Comparison of ENCODE assay signal across 12 cellular contexts in genomic region chr12:107130830-107131760, GRCh38. TPM values are rescaled to one million over a fixed set of nuclear protein-coding genes. Genes with fewer than 3 reads are reported as not detected.
DNase-seq lines count a peak whose midpoint lies in the region; TF ChIP-seq lines count a peak whose summit lies in the region.
"Had no signal": no experiment of that assay in that cellular context is flagged by ENCODE, and none has a peak within 500 bp of the region (broad histone marks: within the 10 kb centered on the region; RNA-seq: fewer than 3 reads in every experiment).

No MANE protein-coding gene starts in this region.

- no peaks in the 10 kb centered on the region for H3K79me2 ChIP-seq in PC-9 (ENCODE audit: low read depth)

- no peak overlapping the region for H3K27ac ChIP-seq in PC-9

- no peaks in the 10 kb centered on the region for H4K20me1 ChIP-seq in PC-9 (ENCODE audit: insufficient read depth)

- no peaks in the 10 kb centered on the region for H3K27me3 Mint-ChIP-seq in nephron progenitor cell (ENCODE audit: low read depth, poor library complexity)
- H3K27me3 Mint-ChIP-seq: activated CD4-positive, alpha-beta T cell treated with anti-CD3 and anti-CD28 coated beads for 36 hours; activated naive CD4-positive, alpha-beta T cell treated with anti-CD3 and anti-CD28 coated beads, Interleukin-2, amount 10 ng/mL, durations not matched to agents 7 days and 5 days had no signal

- peaks cover 37% of the 10 kb centered on the region for H3K4me1 Mint-ChIP-seq in nephron progenitor cell
- H3K4me1 Mint-ChIP-seq: activated CD4-positive, alpha-beta T cell treated with anti-CD3 and anti-CD28 coated beads for 36 hours; activated naive CD4-positive, alpha-beta T cell treated with anti-CD3 and anti-CD28 coated beads, Interleukin-2, amount 10 ng/mL, durations not matched to agents 7 days and 5 days had no signal

- CTCF ChIA-PET in PC-9 (lab: Charles Lee): interaction anchor here (0.6 to 1.2 kb wide), 6 partner anchors 75 to 476 kb away, joined by 3 to 8 read pairs (median 3); no protein-coding TSS in a partner anchor

- no peaks in the 10 kb centered on the region for H3K9me3 Mint-ChIP-seq in nephron progenitor cell
- H3K9me3 Mint-ChIP-seq: activated naive CD4-positive, alpha-beta T cell treated with anti-CD3 and anti-CD28 coated beads, Interleukin-2, amount 10 ng/mL, durations not matched to agents 7 days and 5 days had no signal

- no peaks in the 10 kb centered on the region for H3K27me3 ChIP-seq in PC-9 (ENCODE audit: insufficient read depth, low read depth)

- intact Hi-C loops in PC-9 (cut with micrococcal nuclease; ENCODE audit: unreplicated experiment): loop anchor here (1.0 to 5.0 kb wide), 3 partner anchors 280 to 546 kb away; no protein-coding TSS in a partner anchor

- BruUV-seq in PC-9 (replicated peaks; lab: Mats Ljungman, UMichigan): no TSS peak

- H3K9me3 ChIP-seq in PC-9 (ENCODE audit: insufficient read depth, low read depth): no peaks in the 10 kb centered on the region

- POLR2A ChIA-PET in PC-9 (lab: Charles Lee; ENCODE audit: unreplicated experiment): no interaction called here

- H3F3A ChIP-seq in PC-9 (ENCODE audit: insufficient read depth, low read depth): no peaks in the 10 kb centered on the region

- H3K27ac Mint-ChIP-seq in nephron progenitor cell: no peak overlapping the region
- H3K27ac Mint-ChIP-seq: activated CD4-positive, alpha-beta T cell treated with anti-CD3 and anti-CD28 coated beads for 36 hours; activated naive CD4-positive, alpha-beta T cell treated with anti-CD3 and anti-CD28 coated beads, Interleukin-2, amount 10 ng/mL, durations not matched to agents 7 days and 5 days had no signal

- DNase-seq in NCI-H1092 (lab: John Stamatoyannopoulos, UW) (peak; percentile 93), NCI-H2081 (lab: John Stamatoyannopoulos, UW) (peak; percentile 91 to 98), NCI-H774 (lab: John Stamatoyannopoulos, UW) (peak; percentile 86), nephron progenitor cell (peak; percentile 25), PC-9 (no peak), SKM-1 (lab: John Stamatoyannopoulos, UW; ENCODE audit: unreplicated experiment) (no peak), kidney tubule cell (ENCODE audit: low spot score) (no peak), RKO (ENCODE audit: low spot score) (no peak)
- DNase-seq: activated naive CD4-positive, alpha-beta T cell treated with anti-CD3 and anti-CD28 coated beads, Interleukin-2, amount 10 ng/mL, durations not matched to agents 7 days and 5 days; glutamatergic neuron; T-helper 9 cell had no signal

- H3K36me3 Mint-ChIP-seq in nephron progenitor cell (ENCODE audit: low read depth): no peaks in the 10 kb centered on the region
- H3K36me3 Mint-ChIP-seq: activated naive CD4-positive, alpha-beta T cell treated with anti-CD3 and anti-CD28 coated beads, Interleukin-2, amount 10 ng/mL, durations not matched to agents 7 days and 5 days had no signal

- H3K9me2 ChIP-seq in PC-9 (ENCODE audit: insufficient read depth): 0 out of 2 replicates have a peak, but pooled peaks cover 3% of the 10 kb centered on the region

- H3K36me3 ChIP-seq in PC-9 (ENCODE audit: low read depth): no peaks in the 10 kb centered on the region

- H3K4me1 ChIP-seq in PC-9 (replicated peaks; ENCODE audit: insufficient read depth): no peaks in the 10 kb centered on the region; the same call in 1 of the 2 replicates

- H3K4me3 Mint-ChIP-seq in nephron progenitor cell: no peak overlapping the region
- H3K4me3 Mint-ChIP-seq: activated CD4-positive, alpha-beta T cell treated with anti-CD3 and anti-CD28 coated beads for 36 hours; activated naive CD4-positive, alpha-beta T cell treated with anti-CD3 and anti-CD28 coated beads, Interleukin-2, amount 10 ng/mL, durations not matched to agents 7 days and 5 days had no signal

- no peak overlapping the region for H3K4me2 ChIP-seq in PC-9

- H3K4me3 ChIP-seq in PC-9: no peak overlapping the region

- TF ChIP-seq CTCF in nephron progenitor cell (IDR thresholded peaks at IDR 0.05) (no peak), PC-9 (conservative IDR thresholded peaks at IDR 0.05) (no peak)

- H2AFZ ChIP-seq in PC-9: no peak overlapping the region

RNA-seq across cellular contexts. Expression of gene CRY1, which starts 37.7 kb away (rescaled TPM):
- total RNA-seq in PC-9 (2021): 15.7 and 18.1 TPM in 2 replicates

Comparison
In these comparisons a context has a peak if more than half of its experiments do, and no peak if none do; other contexts are left out.
1. DNase-seq: peak in NCI-H1092 (single experiment), NCI-H2081 (2 of 2), NCI-H774 (single experiment) and nephron progenitor cell (single experiment); none in PC-9 (0 of 2), SKM-1 (single experiment), kidney tubule cell (single experiment) and RKO (single experiment).